ENCODE assay signal across 1 cellular context in the genomic region with DNA sequence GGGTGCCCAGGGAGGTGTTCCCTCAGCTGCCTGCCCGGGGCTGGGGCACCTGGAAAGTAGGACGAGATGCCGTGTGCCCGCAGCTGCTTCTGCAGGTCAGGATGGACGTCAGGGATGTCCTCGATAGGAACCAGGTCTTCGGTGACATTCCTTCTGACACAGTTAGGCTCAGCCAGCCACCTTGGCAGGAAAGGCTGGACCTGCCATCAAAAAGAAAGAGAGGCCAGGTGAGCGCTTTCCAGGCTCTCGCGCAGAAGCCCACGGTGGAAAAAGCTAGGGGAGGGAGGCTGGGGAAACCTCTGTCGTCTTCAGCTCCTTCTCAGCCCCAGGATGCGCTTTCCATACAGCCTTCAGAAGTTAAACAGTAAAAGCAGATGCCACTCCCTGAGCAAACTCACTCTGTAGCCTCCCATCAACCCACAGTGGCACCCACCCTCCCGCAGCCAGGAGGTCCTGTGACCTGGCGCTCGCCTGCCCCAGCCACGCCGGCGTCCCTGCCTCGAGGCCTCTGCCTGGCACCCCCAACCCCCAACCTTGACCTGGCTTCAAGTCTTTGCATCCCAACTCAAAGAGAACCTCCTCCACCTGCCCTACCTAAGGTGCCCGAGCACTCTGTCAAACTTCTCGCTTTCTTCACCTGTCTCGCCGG.
TF ChIP-seq lines count a peak whose summit lies in the region.

No MANE protein-coding gene starts in this region.

TF ChIP-seq in GM12878, 131 proteins besides CTCF, POLR2A, EP300 and RAD21:
- TF ChIP-seq, protein P1, sequence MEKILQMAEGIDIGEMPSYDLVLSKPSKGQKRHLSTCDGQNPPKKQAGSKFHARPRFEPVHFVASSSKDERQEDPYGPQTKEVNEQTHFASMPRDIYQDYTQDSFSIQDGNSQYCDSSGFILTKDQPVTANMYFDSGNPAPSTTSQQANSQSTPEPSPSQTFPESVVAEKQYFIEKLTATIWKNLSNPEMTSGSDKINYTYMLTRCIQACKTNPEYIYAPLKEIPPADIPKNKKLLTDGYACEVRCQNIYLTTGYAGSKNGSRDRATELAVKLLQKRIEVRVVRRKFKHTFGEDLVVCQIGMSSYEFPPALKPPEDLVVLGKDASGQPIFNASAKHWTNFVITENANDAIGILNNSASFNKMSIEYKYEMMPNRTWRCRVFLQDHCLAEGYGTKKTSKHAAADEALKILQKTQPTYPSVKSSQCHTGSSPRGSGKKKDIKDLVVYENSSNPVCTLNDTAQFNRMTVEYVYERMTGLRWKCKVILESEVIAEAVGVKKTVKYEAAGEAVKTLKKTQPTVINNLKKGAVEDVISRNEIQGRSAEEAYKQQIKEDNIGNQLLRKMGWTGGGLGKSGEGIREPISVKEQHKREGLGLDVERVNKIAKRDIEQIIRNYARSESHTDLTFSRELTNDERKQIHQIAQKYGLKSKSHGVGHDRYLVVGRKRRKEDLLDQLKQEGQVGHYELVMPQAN (conservative IDR thresholded peaks at IDR 0.05) = no peak
- no peak for TF ChIP-seq EED (IDR thresholded peaks at IDR 0.05; ENCODE audit: low read depth)
- TF ChIP-seq, protein P2, sequence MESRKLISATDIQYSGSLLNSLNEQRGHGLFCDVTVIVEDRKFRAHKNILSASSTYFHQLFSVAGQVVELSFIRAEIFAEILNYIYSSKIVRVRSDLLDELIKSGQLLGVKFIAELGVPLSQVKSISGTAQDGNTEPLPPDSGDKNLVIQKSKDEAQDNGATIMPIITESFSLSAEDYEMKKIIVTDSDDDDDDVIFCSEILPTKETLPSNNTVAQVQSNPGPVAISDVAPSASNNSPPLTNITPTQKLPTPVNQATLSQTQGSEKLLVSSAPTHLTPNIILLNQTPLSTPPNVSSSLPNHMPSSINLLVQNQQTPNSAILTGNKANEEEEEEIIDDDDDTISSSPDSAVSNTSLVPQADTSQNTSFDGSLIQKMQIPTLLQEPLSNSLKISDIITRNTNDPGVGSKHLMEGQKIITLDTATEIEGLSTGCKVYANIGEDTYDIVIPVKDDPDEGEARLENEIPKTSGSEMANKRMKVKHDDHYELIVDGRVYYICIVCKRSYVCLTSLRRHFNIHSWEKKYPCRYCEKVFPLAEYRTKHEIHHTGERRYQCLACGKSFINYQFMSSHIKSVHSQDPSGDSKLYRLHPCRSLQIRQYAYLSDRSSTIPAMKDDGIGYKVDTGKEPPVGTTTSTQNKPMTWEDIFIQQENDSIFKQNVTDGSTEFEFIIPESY (IDR thresholded peaks at IDR 0.05) = no peak
- TF ChIP-seq RCOR1 (conservative IDR thresholded peaks at IDR 0.05; ENCODE audit: low read depth, low read length) = no peak
- TF ChIP-seq LARP7 (IDR thresholded peaks at IDR 0.05) = no peak
- TF ChIP-seq HDAC6 (IDR thresholded peaks at IDR 0.05; ENCODE audit: unreplicated experiment) = no peak
- TF ChIP-seq TCF3 (IDR thresholded peaks at IDR 0.05; ENCODE audit: borderline replicate concordance, insufficient read depth, low read depth, low read length) = no peak
- TF ChIP-seq FOS (IDR thresholded peaks at IDR 0.05; ENCODE audit: borderline replicate concordance, extremely low read depth, insufficient read length) = no peak
- no peak for TF ChIP-seq RUNX3 (IDR thresholded peaks at IDR 0.05; ENCODE audit: low read length)
- TF ChIP-seq, protein P3, sequence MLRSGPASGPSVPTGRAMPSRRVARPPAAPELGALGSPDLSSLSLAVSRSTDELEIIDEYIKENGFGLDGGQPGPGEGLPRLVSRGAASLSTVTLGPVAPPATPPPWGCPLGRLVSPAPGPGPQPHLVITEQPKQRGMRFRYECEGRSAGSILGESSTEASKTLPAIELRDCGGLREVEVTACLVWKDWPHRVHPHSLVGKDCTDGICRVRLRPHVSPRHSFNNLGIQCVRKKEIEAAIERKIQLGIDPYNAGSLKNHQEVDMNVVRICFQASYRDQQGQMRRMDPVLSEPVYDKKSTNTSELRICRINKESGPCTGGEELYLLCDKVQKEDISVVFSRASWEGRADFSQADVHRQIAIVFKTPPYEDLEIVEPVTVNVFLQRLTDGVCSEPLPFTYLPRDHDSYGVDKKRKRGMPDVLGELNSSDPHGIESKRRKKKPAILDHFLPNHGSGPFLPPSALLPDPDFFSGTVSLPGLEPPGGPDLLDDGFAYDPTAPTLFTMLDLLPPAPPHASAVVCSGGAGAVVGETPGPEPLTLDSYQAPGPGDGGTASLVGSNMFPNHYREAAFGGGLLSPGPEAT (IDR thresholded peaks at IDR 0.05; ENCODE audit: low read depth) = no peak
